ENCODE assay signal across 24 cellular contexts in genomic region chr7:149172534-149172920, GRCh38. TPM values are rescaled to one million over a fixed set of nuclear protein-coding genes. Genes with fewer than 3 reads are reported as not detected.
DNase-seq lines count a peak whose midpoint lies in the region; ATAC-seq and TF ChIP-seq lines count a peak whose summit lies in the region.
"Had no signal": no experiment of that assay in that cellular context is flagged by ENCODE, and none has a peak within 500 bp of the region (broad histone marks: within the 10 kb centered on the region; RNA-seq: fewer than 3 reads in every experiment).

No MANE protein-coding gene starts in this region.

- intact Hi-C loops in activated CD4-positive, alpha-beta T cell treated with anti-CD3 and anti-CD28 coated beads for 36 hours (cut with DNase I, micrococcal nuclease): no loop called here
- intact Hi-C loops in Right ventricle myocardium superior (cut with DNase I) (no loop called here), body of pancreas (cut with DNase I) (no loop called here)

- TF ChIP-seq CTCF in HEK293 (tag by site-specific recombination; IDR thresholded peaks at IDR 0.05): no peak
- TF ChIP-seq CTCF in neutrophil (IDR thresholded peaks at IDR 0.05): no peak
- no peak for TF ChIP-seq CTCF in body of pancreas (IDR thresholded peaks at IDR 0.05)

- H3K36me3 ChIP-seq in HEK293 (ENCODE audit: control insufficient read depth in 2 of 2, insufficient read depth in 1 of 2, low read length in 2 of 2): peaks cover 62 to 88% of the 10 kb centered on the region in 2 experiments
- peaks cover 40% of the 10 kb centered on the region for H3K36me3 ChIP-seq in neutrophil
- peaks cover 0 to 14% of the 10 kb centered on the region in 2 donors for H3K36me3 ChIP-seq in body of pancreas (replicated peaks in 1 of 2; ENCODE audit: insufficient read depth in 1 of 2, low read depth in 2 of 2)

- H3K9me3 ChIP-seq in HEK293 (ENCODE audit: control insufficient read depth, insufficient read depth, low read depth, low read length) (no peaks in the 10 kb centered on the region), neutrophil (no peaks in the 10 kb centered on the region), body of pancreas (no peaks in the 10 kb centered on the region)
- H3K9me3 ChIP-seq: SJCRH30 had no signal

- POLR2A ChIA-PET in activated CD4-positive, alpha-beta T cell treated with anti-CD3 and anti-CD28 coated beads for 36 hours (lab: Charles Lee): no interaction called here
- POLR2A ChIA-PET in HEK293 (lab: Yijun Ruan, JAX): no interaction called here
- POLR2A ChIA-PET in activated CD8-positive, alpha-beta T cell treated with anti-CD3 and anti-CD28 coated beads, Interleukin-2, amount 10 ng/mL, durations not matched to agents 7 days and 5 days (lab: Charles Lee): no interaction called here

- H3K27me3 ChIP-seq in neutrophil (no peaks in the 10 kb centered on the region), body of pancreas (no peaks in the 10 kb centered on the region)
- H3K27me3 ChIP-seq: SJCRH30 had no signal

- H3K4me3 ChIP-seq in HEK293 (ENCODE audit: low read depth, low read length): no peak overlapping the region
- peak overlapping the region; percentile 22 to 44 for H3K4me3 ChIP-seq in neutrophil (ENCODE audit: low read depth in 1 of 2, low read length in 1 of 2)
- no peak overlapping the region for H3K4me3 ChIP-seq in body of pancreas
- H3K4me3 ChIP-seq: HAP-1, SJCRH30 had no signal

- WGBS in body of pancreas, 2 donors: 90% methylated on average over 1 of the region's 1 CpG

- ATAC-seq in activated CD4-positive, alpha-beta T cell treated with anti-CD3 and anti-CD28 coated beads for 36 hours: no peak
- no peak for ATAC-seq in activated CD8-positive, alpha-beta T cell treated with anti-CD3 and anti-CD28 coated beads, Interleukin-2, amount 10 ng/mL, durations not matched to agents 7 days and 5 days
- ATAC-seq in Right ventricle myocardium superior (ENCODE audit: poor library complexity) (no peak), body of pancreas (no peak)

- CTCF ChIA-PET in activated CD4-positive, alpha-beta T cell treated with anti-CD3 and anti-CD28 coated beads for 36 hours (lab: Charles Lee): no interaction called here
- CTCF ChIA-PET in HEK293 (lab: Yijun Ruan, JAX): no interaction called here
- CTCF ChIA-PET in activated CD8-positive, alpha-beta T cell treated with anti-CD3 and anti-CD28 coated beads, Interleukin-2, amount 10 ng/mL, durations not matched to agents 7 days and 5 days (lab: Charles Lee): no interaction called here

- no peak for TF ChIP-seq POLR2A in body of pancreas (IDR thresholded peaks at IDR 0.05)

- H3K27me3 Mint-ChIP-seq in activated CD4-positive, alpha-beta T cell treated with anti-CD3 and anti-CD28 coated beads for 36 hours: no peaks in the 10 kb centered on the region
- no peaks in the 10 kb centered on the region for H3K27me3 Mint-ChIP-seq in activated CD8-positive, alpha-beta T cell treated with anti-CD3 and anti-CD28 coated beads, Interleukin-2, amount 10 ng/mL, durations not matched to agents 7 days and 5 days (ENCODE audit: low read depth)
- H3K27me3 Mint-ChIP-seq: B cell; CD4-positive, CD25-positive, alpha-beta regulatory T cell; IgD-negative memory B cell had no signal

- H3K4me1 ChIP-seq in HEK293 (ENCODE audit: control insufficient read depth, insufficient read depth, low read length) (no peaks in the 10 kb centered on the region), neutrophil (ENCODE audit: control insufficient read depth in 1 of 2, insufficient read depth in 1 of 2, low read depth in 1 of 2, low read length in 1 of 2) (peaks cover 36 to 40% of the 10 kb centered on the region in 2 experiments), body of pancreas (no peaks in the 10 kb centered on the region)
- H3K4me1 ChIP-seq: HAP-1, SJCRH30 had no signal

- H3K36me3 Mint-ChIP-seq in activated CD4-positive, alpha-beta T cell treated with anti-CD3 and anti-CD28 coated beads for 36 hours (ENCODE audit: low read depth): peaks cover 22% of the 10 kb centered on the region
- H3K36me3 Mint-ChIP-seq in activated CD8-positive, alpha-beta T cell treated with anti-CD3 and anti-CD28 coated beads, Interleukin-2, amount 10 ng/mL, durations not matched to agents 7 days and 5 days (ENCODE audit: low read depth): peaks cover 27% of the 10 kb centered on the region
- H3K36me3 Mint-ChIP-seq: IgD-negative memory B cell had no signal

- no peak overlapping the region for H3K4me3 Mint-ChIP-seq in activated CD4-positive, alpha-beta T cell treated with anti-CD3 and anti-CD28 coated beads for 36 hours
- H3K4me3 Mint-ChIP-seq in activated CD8-positive, alpha-beta T cell treated with anti-CD3 and anti-CD28 coated beads, Interleukin-2, amount 10 ng/mL, durations not matched to agents 7 days and 5 days: no peak overlapping the region
- H3K4me3 Mint-ChIP-seq: B cell; CD4-positive, CD25-positive, alpha-beta regulatory T cell; IgD-negative memory B cell had no signal

- no peak for DNase-seq in activated CD4-positive, alpha-beta T cell treated with anti-CD3 and anti-CD28 coated beads for 36 hours
- DNase-seq in activated CD4-positive, alpha-beta T cell treated with anti-CD3 and anti-CD28 coated beads for 48 hours: no peak
- DNase-seq in activated CD8-positive, alpha-beta T cell treated with anti-CD3 and anti-CD28 coated beads, Interleukin-2, amount 10 ng/mL, durations not matched to agents 7 days and 5 days: no peak
- DNase-seq in Right ventricle myocardium superior (no peak), body of pancreas (no peak)
- no peak for DNase-seq in activated CD8-positive, alpha-beta memory T cell treated with anti-CD3 and anti-CD28 coated beads, Interleukin-2, amount 50 U/mL, for 48 hours
- DNase-seq: CD4-positive, CD25-positive, alpha-beta regulatory T cell; COR-L47; DMS 273 treated with DMSO at 0.1 percent for 48 hours; DND-41; Kasumi-1; MM.1S; NCI-H1092 treated with DMSO at 0.1 percent for 48 hours; NCI-H146; NCI-H2081; NCI-H510A; NCI-H748 treated with DMSO at 0.1 percent for 48 hours; SJCRH30 had no signal

- H3K27ac Mint-ChIP-seq in activated CD4-positive, alpha-beta T cell treated with anti-CD3 and anti-CD28 coated beads for 36 hours: peak overlapping the region; percentile 48
- peak overlapping the region; percentile 33 for H3K27ac Mint-ChIP-seq in activated CD8-positive, alpha-beta T cell treated with anti-CD3 and anti-CD28 coated beads, Interleukin-2, amount 10 ng/mL, durations not matched to agents 7 days and 5 days
- H3K27ac Mint-ChIP-seq: B cell, IgD-negative memory B cell had no signal

- H3K4me1 Mint-ChIP-seq in activated CD4-positive, alpha-beta T cell treated with anti-CD3 and anti-CD28 coated beads for 36 hours: no peaks in the 10 kb centered on the region
- peaks cover 7% of the 10 kb centered on the region for H3K4me1 Mint-ChIP-seq in activated CD8-positive, alpha-beta T cell treated with anti-CD3 and anti-CD28 coated beads, Interleukin-2, amount 10 ng/mL, durations not matched to agents 7 days and 5 days (ENCODE audit: low read depth)
- H3K4me1 Mint-ChIP-seq: B cell, IgD-negative memory B cell had no signal

- H3K27ac ChIP-seq in HEK293 (ENCODE audit: extremely low read depth, low read depth, low read length): no peak overlapping the region
- H3K27ac ChIP-seq in neutrophil: peak overlapping the region; percentile 80
- H3K27ac ChIP-seq in body of pancreas: no peak overlapping the region
- H3K27ac ChIP-seq: 22Rv1, SJCRH30 had no signal

- no peaks in the 10 kb centered on the region for H3K9me3 Mint-ChIP-seq in activated CD4-positive, alpha-beta T cell treated with anti-CD3 and anti-CD28 coated beads for 36 hours (ENCODE audit: low read depth)
- H3K9me3 Mint-ChIP-seq in activated CD8-positive, alpha-beta T cell treated with anti-CD3 and anti-CD28 coated beads, Interleukin-2, amount 10 ng/mL, durations not matched to agents 7 days and 5 days (ENCODE audit: insufficient read depth): no peaks in the 10 kb centered on the region
- H3K9me3 Mint-ChIP-seq: CD4-positive, CD25-positive, alpha-beta regulatory T cell; IgD-negative memory B cell had no signal

TF ChIP-seq in HEK293, 187 proteins besides CTCF, POLR2A, EP300 and RAD21:
- no peak for TF ChIP-seq ZNF660 (tag by site-specific recombination; IDR thresholded peaks at IDR 0.05)
- TF ChIP-seq ZNF302 (tag by site-specific recombination; IDR thresholded peaks at IDR 0.05; ENCODE audit: low read depth): no peak
- no peak for TF ChIP-seq ZBTB21 (tag by site-specific recombination; IDR thresholded peaks at IDR 0.05)
- no peak for TF ChIP-seq IKZF3 (tag by site-specific recombination; IDR thresholded peaks at IDR 0.05)
- TF ChIP-seq PRDM1 (tag by site-specific recombination; IDR thresholded peaks at IDR 0.05): peak; percentile 76
TF ChIP-seq in HEK293: peak in this region for 1.

RNA-seq across cellular contexts. Expression of gene ZNF282, which starts 22.8 kb away (rescaled TPM):
- total RNA-seq in activated CD4-positive, alpha-beta T cell treated with anti-CD3 and anti-CD28 coated beads for 36 hours: 10 to 100 TPM; 41.1 to 46.3 TPM
- total RNA-seq in activated CD8-positive, alpha-beta T cell treated with anti-CD3 and anti-CD28 coated beads, Interleukin-2, amount 10 ng/mL, durations not matched to agents 7 days and 5 days: 10 to 100 TPM; 28.4 to 30.6 TPM
- total RNA-seq in Right ventricle myocardium superior (11.1 TPM), body of pancreas (10 to 100 TPM; 12.7 to 28.0 TPM)

RNA-seq across cellular contexts. Expression of gene ZNF398, which starts 25.3 kb away (rescaled TPM):
- 10 to 100 TPM in 1 of 2 experiments, 1 to 10 TPM in 1; 9.6 to 10.5 TPM for total RNA-seq in activated CD4-positive, alpha-beta T cell treated with anti-CD3 and anti-CD28 coated beads for 36 hours
- 10 to 100 TPM; 11.8 to 13.3 TPM for total RNA-seq in activated CD8-positive, alpha-beta T cell treated with anti-CD3 and anti-CD28 coated beads, Interleukin-2, amount 10 ng/mL, durations not matched to agents 7 days and 5 days
- total RNA-seq in Right ventricle myocardium superior (6.3 TPM), body of pancreas (10 to 100 TPM; 11.2 to 22.4 TPM)

RNA-seq across cellular contexts. Expression of gene ZNF425, which starts 46.4 kb away (rescaled TPM):
- under 1 TPM; 0.43 to 0.95 TPM for total RNA-seq in activated CD4-positive, alpha-beta T cell treated with anti-CD3 and anti-CD28 coated beads for 36 hours
- total RNA-seq in activated CD8-positive, alpha-beta T cell treated with anti-CD3 and anti-CD28 coated beads, Interleukin-2, amount 10 ng/mL, durations not matched to agents 7 days and 5 days: under 1 TPM; 0.47 to 0.55 TPM
- total RNA-seq in Right ventricle myocardium superior (0.38 TPM), body of pancreas (1 to 10 TPM in 1 of 2 donors, under 1 TPM in 1; 0.33 to 1.6 TPM)

Comparison
In these comparisons a context has a peak if more than half of its experiments do, and no peak if none do; other contexts are left out.
1. H3K4me3 ChIP-seq: peak in neutrophil (2 of 2); none in HEK293 (single experiment) and body of pancreas (0 of 2).